1 cellular context compared by ENCODE assay signal in the genomic region with DNA sequence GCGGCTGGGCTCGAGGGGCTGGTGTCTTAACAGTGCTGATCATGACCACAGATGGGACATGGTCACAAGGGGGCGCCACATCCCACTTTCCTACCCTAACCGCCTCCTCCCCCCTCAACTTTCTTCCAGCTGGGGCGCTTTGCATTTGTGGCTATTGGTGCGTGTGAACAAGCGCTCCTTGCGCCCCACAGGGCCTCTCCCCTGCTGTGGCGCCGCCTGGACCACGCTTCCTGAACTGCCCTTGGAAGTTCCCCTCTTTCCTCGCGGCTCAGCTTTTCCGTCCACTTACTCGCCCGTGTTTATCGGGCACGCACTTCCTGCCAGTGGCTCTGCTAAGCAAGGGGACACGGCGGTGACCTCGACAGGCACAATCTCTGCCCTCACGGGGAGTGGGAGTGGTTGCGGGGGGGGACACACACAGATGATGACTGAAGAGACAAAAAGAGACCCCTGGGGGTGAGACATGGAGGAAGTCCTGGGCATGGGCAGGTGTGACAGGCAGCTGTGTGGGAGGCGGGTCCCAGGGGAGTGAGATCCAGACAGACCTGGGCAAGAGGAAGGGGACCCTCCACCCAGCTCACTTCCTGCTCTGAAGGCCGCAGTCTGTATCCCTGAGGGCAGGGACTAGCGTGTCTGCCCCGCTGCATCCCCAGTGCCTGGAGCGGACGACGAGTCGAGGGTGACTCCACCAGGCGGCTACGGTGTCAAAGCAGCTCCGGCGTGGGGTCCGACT.
TF ChIP-seq lines count a peak whose summit lies in the region.

No MANE protein-coding gene starts in this region.

TF ChIP-seq in GM12878, 131 proteins besides CTCF, POLR2A, EP300 and RAD21 (continues in another document):
- TF ChIP-seq POU2F2 (IDR thresholded peaks at IDR 0.05; ENCODE audit: borderline replicate concordance, low read depth, low read length): peak; percentile 97; the same call in 2 of the 3 replicates
- peak; percentile 59 for TF ChIP-seq RELA (IDR thresholded peaks at IDR 0.05; ENCODE audit: borderline replicate concordance, partially characterized antibody)
- TF ChIP-seq ZNF24 (IDR thresholded peaks at IDR 0.05): peak; percentile 17; the same call in 1 of the 2 replicates
- no peak for TF ChIP-seq CEBPB (IDR thresholded peaks at IDR 0.05; ENCODE audit: borderline replicate concordance in 1 of 2, low read depth in 2 of 2, low read length in 2 of 2)
- no peak for TF ChIP-seq SP1 (IDR thresholded peaks at IDR 0.05; ENCODE audit: low read depth, low read length)
- TF ChIP-seq NFXL1 (IDR thresholded peaks at IDR 0.05; ENCODE audit: borderline replicate concordance): no peak
- TF ChIP-seq, protein P1, sequence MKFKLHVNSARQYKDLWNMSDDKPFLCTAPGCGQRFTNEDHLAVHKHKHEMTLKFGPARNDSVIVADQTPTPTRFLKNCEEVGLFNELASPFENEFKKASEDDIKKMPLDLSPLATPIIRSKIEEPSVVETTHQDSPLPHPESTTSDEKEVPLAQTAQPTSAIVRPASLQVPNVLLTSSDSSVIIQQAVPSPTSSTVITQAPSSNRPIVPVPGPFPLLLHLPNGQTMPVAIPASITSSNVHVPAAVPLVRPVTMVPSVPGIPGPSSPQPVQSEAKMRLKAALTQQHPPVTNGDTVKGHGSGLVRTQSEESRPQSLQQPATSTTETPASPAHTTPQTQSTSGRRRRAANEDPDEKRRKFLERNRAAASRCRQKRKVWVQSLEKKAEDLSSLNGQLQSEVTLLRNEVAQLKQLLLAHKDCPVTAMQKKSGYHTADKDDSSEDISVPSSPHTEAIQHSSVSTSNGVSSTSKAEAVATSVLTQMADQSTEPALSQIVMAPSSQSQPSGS (IDR thresholded peaks at IDR 0.05; ENCODE audit: low read length): no peak
- TF ChIP-seq JUND (IDR thresholded peaks at IDR 0.05; ENCODE audit: low read depth, low read length): no peak
- TF ChIP-seq STAT1 (conservative IDR thresholded peaks at IDR 0.05): no peak
- TF ChIP-seq MYC (IDR thresholded peaks at IDR 0.05; ENCODE audit: insufficient read depth, insufficient read length, insufficient replicate concordance, low read length, severe bottlenecking): no peak
- TF ChIP-seq BRCA1 (IDR thresholded peaks at IDR 0.05; ENCODE audit: low read depth, low read length): no peak
- TF ChIP-seq ZNF207 (IDR thresholded peaks at IDR 0.05; ENCODE audit: borderline replicate concordance): 0 out of 2 replicates have a peak, but pooled peaks have one; percentile 44
- no peak for TF ChIP-seq LARP7 (IDR thresholded peaks at IDR 0.05)
- TF ChIP-seq RUNX3 (IDR thresholded peaks at IDR 0.05; ENCODE audit: low read length): peak; percentile 77
- TF ChIP-seq TCF3 (IDR thresholded peaks at IDR 0.05; ENCODE audit: borderline replicate concordance, insufficient read depth, low read depth, low read length): peak; percentile 74; the same call in 1 of the 2 replicates
- TF ChIP-seq CHD2 (IDR thresholded peaks at IDR 0.05; ENCODE audit: borderline replicate concordance, low read depth, low read length): peak; percentile 59; the same call in 1 of the 2 replicates
- no peak for TF ChIP-seq NFIC (IDR thresholded peaks at IDR 0.05; ENCODE audit: low read depth, low read length)
- no peak for TF ChIP-seq SUZ12 (IDR thresholded peaks at IDR 0.05; ENCODE audit: unreplicated experiment)
- TF ChIP-seq HCFC1 (IDR thresholded peaks at IDR 0.05; ENCODE audit: low read length): no peak
- TF ChIP-seq, protein P2, sequence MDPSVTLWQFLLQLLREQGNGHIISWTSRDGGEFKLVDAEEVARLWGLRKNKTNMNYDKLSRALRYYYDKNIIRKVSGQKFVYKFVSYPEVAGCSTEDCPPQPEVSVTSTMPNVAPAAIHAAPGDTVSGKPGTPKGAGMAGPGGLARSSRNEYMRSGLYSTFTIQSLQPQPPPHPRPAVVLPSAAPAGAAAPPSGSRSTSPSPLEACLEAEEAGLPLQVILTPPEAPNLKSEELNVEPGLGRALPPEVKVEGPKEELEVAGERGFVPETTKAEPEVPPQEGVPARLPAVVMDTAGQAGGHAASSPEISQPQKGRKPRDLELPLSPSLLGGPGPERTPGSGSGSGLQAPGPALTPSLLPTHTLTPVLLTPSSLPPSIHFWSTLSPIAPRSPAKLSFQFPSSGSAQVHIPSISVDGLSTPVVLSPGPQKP (IDR thresholded peaks at IDR 0.05; ENCODE audit: low read depth, low read length): no peak
- peak; percentile 65 for TF ChIP-seq NR2F1 (conservative IDR thresholded peaks at IDR 0.05)
- TF ChIP-seq NBN (IDR thresholded peaks at IDR 0.05): peak; percentile 69
- TF ChIP-seq CBFB (IDR thresholded peaks at IDR 0.05; ENCODE audit: low read depth): no peak
- no peak for TF ChIP-seq KLF5 (IDR thresholded peaks at IDR 0.05; ENCODE audit: partially characterized antibody)
- TF ChIP-seq CBX3 (IDR thresholded peaks at IDR 0.05; ENCODE audit: borderline replicate concordance, low read depth): no peak
- no peak for TF ChIP-seq ZZZ3 (IDR thresholded peaks at IDR 0.05; ENCODE audit: control insufficient read depth, insufficient read length, low read depth)
- peak; percentile 75 for TF ChIP-seq EED (IDR thresholded peaks at IDR 0.05; ENCODE audit: low read depth)
- TF ChIP-seq, protein P3, sequence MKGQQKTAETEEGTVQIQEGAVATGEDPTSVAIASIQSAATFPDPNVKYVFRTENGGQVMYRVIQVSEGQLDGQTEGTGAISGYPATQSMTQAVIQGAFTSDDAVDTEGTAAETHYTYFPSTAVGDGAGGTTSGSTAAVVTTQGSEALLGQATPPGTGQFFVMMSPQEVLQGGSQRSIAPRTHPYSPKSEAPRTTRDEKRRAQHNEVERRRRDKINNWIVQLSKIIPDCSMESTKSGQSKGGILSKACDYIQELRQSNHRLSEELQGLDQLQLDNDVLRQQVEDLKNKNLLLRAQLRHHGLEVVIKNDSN (IDR thresholded peaks at IDR 0.05; ENCODE audit: borderline replicate concordance, extremely low read length, insufficient read depth, low read depth, low read length): no peak
- TF ChIP-seq HDAC2 (IDR thresholded peaks at IDR 0.05): no peak
- TF ChIP-seq NFYA (IDR thresholded peaks at IDR 0.05; ENCODE audit: borderline replicate concordance, low read depth, low read length): no peak
- TF ChIP-seq ESRRA (IDR thresholded peaks at IDR 0.05; ENCODE audit: low read length): no peak; the same call in 1 of the 2 replicates
- no peak for TF ChIP-seq POLR2AphosphoS5 (IDR thresholded peaks at IDR 0.05; ENCODE audit: low read length)
- TF ChIP-seq, protein P4, sequence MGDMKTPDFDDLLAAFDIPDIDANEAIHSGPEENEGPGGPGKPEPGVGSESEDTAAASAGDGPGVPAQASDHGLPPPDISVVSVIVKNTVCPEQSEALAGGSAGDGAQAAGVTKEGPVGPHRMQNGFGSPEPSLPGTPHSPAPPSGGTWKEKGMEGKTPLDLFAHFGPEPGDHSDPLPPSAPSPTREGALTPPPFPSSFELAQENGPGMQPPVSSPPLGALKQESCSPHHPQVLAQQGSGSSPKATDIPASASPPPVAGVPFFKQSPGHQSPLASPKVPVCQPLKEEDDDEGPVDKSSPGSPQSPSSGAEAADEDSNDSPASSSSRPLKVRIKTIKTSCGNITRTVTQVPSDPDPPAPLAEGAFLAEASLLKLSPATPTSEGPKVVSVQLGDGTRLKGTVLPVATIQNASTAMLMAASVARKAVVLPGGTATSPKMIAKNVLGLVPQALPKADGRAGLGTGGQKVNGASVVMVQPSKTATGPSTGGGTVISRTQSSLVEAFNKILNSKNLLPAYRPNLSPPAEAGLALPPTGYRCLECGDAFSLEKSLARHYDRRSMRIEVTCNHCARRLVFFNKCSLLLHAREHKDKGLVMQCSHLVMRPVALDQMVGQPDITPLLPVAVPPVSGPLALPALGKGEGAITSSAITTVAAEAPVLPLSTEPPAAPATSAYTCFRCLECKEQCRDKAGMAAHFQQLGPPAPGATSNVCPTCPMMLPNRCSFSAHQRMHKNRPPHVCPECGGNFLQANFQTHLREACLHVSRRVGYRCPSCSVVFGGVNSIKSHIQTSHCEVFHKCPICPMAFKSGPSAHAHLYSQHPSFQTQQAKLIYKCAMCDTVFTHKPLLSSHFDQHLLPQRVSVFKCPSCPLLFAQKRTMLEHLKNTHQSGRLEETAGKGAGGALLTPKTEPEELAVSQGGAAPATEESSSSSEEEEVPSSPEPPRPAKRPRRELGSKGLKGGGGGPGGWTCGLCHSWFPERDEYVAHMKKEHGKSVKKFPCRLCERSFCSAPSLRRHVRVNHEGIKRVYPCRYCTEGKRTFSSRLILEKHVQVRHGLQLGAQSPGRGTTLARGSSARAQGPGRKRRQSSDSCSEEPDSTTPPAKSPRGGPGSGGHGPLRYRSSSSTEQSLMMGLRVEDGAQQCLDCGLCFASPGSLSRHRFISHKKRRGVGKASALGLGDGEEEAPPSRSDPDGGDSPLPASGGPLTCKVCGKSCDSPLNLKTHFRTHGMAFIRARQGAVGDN (IDR thresholded peaks at IDR 0.05): no peak
- no peak for TF ChIP-seq KAT2A (conservative IDR thresholded peaks at IDR 0.05; ENCODE audit: control insufficient read depth, low read depth, low read length)
- TF ChIP-seq KDM1A (IDR thresholded peaks at IDR 0.05; ENCODE audit: borderline replicate concordance): no peak
- peak; percentile 33; the same call in 1 of the 2 replicates for TF ChIP-seq MTA2 (IDR thresholded peaks at IDR 0.05; ENCODE audit: low read depth)
- TF ChIP-seq, protein P5, sequence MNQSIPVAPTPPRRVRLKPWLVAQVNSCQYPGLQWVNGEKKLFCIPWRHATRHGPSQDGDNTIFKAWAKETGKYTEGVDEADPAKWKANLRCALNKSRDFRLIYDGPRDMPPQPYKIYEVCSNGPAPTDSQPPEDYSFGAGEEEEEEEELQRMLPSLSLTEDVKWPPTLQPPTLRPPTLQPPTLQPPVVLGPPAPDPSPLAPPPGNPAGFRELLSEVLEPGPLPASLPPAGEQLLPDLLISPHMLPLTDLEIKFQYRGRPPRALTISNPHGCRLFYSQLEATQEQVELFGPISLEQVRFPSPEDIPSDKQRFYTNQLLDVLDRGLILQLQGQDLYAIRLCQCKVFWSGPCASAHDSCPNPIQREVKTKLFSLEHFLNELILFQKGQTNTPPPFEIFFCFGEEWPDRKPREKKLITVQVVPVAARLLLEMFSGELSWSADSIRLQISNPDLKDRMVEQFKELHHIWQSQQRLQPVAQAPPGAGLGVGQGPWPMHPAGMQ (IDR thresholded peaks at IDR 0.05; ENCODE audit: borderline replicate concordance): no peak
- no peak for TF ChIP-seq ZNF217 (IDR thresholded peaks at IDR 0.05)
- peak; percentile 56 for TF ChIP-seq DPF2 (IDR thresholded peaks at IDR 0.05)
- TF ChIP-seq MTA3 (IDR thresholded peaks at IDR 0.05; ENCODE audit: borderline replicate concordance, low read length): no peak
- TF ChIP-seq FOS (IDR thresholded peaks at IDR 0.05; ENCODE audit: borderline replicate concordance, extremely low read depth, insufficient read length): no peak
- TF ChIP-seq, protein P6, sequence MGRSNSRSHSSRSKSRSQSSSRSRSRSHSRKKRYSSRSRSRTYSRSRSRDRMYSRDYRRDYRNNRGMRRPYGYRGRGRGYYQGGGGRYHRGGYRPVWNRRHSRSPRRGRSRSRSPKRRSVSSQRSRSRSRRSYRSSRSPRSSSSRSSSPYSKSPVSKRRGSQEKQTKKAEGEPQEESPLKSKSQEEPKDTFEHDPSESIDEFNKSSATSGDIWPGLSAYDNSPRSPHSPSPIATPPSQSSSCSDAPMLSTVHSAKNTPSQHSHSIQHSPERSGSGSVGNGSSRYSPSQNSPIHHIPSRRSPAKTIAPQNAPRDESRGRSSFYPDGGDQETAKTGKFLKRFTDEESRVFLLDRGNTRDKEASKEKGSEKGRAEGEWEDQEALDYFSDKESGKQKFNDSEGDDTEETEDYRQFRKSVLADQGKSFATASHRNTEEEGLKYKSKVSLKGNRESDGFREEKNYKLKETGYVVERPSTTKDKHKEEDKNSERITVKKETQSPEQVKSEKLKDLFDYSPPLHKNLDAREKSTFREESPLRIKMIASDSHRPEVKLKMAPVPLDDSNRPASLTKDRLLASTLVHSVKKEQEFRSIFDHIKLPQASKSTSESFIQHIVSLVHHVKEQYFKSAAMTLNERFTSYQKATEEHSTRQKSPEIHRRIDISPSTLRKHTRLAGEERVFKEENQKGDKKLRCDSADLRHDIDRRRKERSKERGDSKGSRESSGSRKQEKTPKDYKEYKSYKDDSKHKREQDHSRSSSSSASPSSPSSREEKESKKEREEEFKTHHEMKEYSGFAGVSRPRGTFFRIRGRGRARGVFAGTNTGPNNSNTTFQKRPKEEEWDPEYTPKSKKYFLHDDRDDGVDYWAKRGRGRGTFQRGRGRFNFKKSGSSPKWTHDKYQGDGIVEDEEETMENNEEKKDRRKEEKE (IDR thresholded peaks at IDR 0.05): no peak
- 0 out of 2 replicates have a peak, but pooled peaks have one; percentile 27 for TF ChIP-seq CREB1 (IDR thresholded peaks at IDR 0.05; ENCODE audit: low read depth)
- no peak for TF ChIP-seq NRF1 (conservative IDR thresholded peaks at IDR 0.05; ENCODE audit: low read depth, low read length)
- TF ChIP-seq, protein P7, sequence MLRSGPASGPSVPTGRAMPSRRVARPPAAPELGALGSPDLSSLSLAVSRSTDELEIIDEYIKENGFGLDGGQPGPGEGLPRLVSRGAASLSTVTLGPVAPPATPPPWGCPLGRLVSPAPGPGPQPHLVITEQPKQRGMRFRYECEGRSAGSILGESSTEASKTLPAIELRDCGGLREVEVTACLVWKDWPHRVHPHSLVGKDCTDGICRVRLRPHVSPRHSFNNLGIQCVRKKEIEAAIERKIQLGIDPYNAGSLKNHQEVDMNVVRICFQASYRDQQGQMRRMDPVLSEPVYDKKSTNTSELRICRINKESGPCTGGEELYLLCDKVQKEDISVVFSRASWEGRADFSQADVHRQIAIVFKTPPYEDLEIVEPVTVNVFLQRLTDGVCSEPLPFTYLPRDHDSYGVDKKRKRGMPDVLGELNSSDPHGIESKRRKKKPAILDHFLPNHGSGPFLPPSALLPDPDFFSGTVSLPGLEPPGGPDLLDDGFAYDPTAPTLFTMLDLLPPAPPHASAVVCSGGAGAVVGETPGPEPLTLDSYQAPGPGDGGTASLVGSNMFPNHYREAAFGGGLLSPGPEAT (IDR thresholded peaks at IDR 0.05; ENCODE audit: low read depth): peak; percentile 66
- TF ChIP-seq, protein P8, sequence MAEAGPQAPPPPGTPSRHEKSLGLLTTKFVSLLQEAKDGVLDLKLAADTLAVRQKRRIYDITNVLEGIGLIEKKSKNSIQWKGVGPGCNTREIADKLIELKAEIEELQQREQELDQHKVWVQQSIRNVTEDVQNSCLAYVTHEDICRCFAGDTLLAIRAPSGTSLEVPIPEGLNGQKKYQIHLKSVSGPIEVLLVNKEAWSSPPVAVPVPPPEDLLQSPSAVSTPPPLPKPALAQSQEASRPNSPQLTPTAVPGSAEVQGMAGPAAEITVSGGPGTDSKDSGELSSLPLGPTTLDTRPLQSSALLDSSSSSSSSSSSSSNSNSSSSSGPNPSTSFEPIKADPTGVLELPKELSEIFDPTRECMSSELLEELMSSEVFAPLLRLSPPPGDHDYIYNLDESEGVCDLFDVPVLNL (IDR thresholded peaks at IDR 0.05; ENCODE audit: low read depth, low read length): no peak
- TF ChIP-seq ZNF622 (IDR thresholded peaks at IDR 0.05): no peak
- no peak for TF ChIP-seq ZSCAN29 (IDR thresholded peaks at IDR 0.05)
- TF ChIP-seq MEF2B (IDR thresholded peaks at IDR 0.05; ENCODE audit: partially characterized antibody, poor library complexity, severe bottlenecking): peak; percentile 83
